ENCODE assay signal across 1 cellular context in genomic region chr11:27694992-27695391, GRCh38.
TF ChIP-seq lines count a peak whose summit lies in the region.

No MANE protein-coding gene starts in this region.

TF ChIP-seq in IMR-90, 13 proteins besides CTCF, POLR2A, EP300 and RAD21 (continued from another document):
- TF ChIP-seq, protein P1, sequence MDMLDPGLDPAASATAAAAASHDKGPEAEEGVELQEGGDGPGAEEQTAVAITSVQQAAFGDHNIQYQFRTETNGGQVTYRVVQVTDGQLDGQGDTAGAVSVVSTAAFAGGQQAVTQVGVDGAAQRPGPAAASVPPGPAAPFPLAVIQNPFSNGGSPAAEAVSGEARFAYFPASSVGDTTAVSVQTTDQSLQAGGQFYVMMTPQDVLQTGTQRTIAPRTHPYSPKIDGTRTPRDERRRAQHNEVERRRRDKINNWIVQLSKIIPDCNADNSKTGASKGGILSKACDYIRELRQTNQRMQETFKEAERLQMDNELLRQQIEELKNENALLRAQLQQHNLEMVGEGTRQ (IDR thresholded peaks at IDR 0.05; ENCODE audit: low read depth, low read length), result no peak
- TF ChIP-seq RFX5 (IDR thresholded peaks at IDR 0.05; ENCODE audit: low read depth, low read length) (no peak), FOS (IDR thresholded peaks at IDR 0.05; ENCODE audit: low read depth, low read length) (no peak), MAFK (IDR thresholded peaks at IDR 0.05; ENCODE audit: low read depth, low read length) (no peak), CEBPB (IDR thresholded peaks at IDR 0.05; ENCODE audit: low read depth, low read length) (no peak), NFE2L2 (IDR thresholded peaks at IDR 0.05; ENCODE audit: low read depth, low read length) (no peak), MXI1 (IDR thresholded peaks at IDR 0.05; ENCODE audit: borderline replicate concordance, low read depth, low read length) (no peak), SMC3 (IDR thresholded peaks at IDR 0.05; ENCODE audit: low read depth, low read length) (no peak), RCOR1 (IDR thresholded peaks at IDR 0.05; ENCODE audit: insufficient replicate concordance, low read length) (no peak), BHLHE40 (IDR thresholded peaks at IDR 0.05; ENCODE audit: low read depth, low read length) (no peak), CHD1 (IDR thresholded peaks at IDR 0.05; ENCODE audit: low read depth, low read length) (no peak)
